In genomic region chr17:5225668-5226457, GRCh38 we compare ENCODE assay signal across 14 cellular contexts. TPM values are rescaled to one million over a fixed set of nuclear protein-coding genes. Genes with fewer than 3 reads are reported as not detected.
DNase-seq lines count a peak whose midpoint lies in the region; ATAC-seq and TF ChIP-seq lines count a peak whose summit lies in the region.
"Had no signal": no experiment of that assay in that cellular context is flagged by ENCODE, and none has a peak within 500 bp of the region (broad histone marks: within the 10 kb centered on the region; RNA-seq: fewer than 3 reads in every experiment).

No MANE protein-coding gene starts in this region.

- H3K27ac ChIP-seq in neuronal stem cell (replicated peaks; ENCODE audit: low read length): no peak overlapping the region
- H3K27ac ChIP-seq: RWPE1, thyroid gland had no signal

- H3K27me3 Mint-ChIP-seq in activated CD8-positive, alpha-beta T cell treated with anti-CD3 and anti-CD28 coated beads for 36 hours: no peaks in the 10 kb centered on the region
- no peaks in the 10 kb centered on the region for H3K27me3 Mint-ChIP-seq in stimulated activated memory B cell treated with anti-CD40 and anti-IgM and Interleukin-4, amounts not matched to agents 10 μg/mL and 1 μg/mL and 100 μg/mL, for 72 hours

- no peak overlapping the region for H2BK15ac ChIP-seq in neuronal stem cell (ENCODE audit: low read length)

- H3K27ac Mint-ChIP-seq in activated CD8-positive, alpha-beta T cell treated with anti-CD3 and anti-CD28 coated beads for 36 hours: peak overlapping the region; percentile 95
- H3K27ac Mint-ChIP-seq in stimulated activated memory B cell treated with anti-CD40 and anti-IgM and Interleukin-4, amounts not matched to agents 10 μg/mL and 1 μg/mL and 100 μg/mL, for 72 hours: peak overlapping the region; percentile 99

- intact Hi-C loops in activated CD8-positive, alpha-beta T cell treated with anti-CD3 and anti-CD28 coated beads for 36 hours (cut with micrococcal nuclease): no loop called here

- H3K4me2 ChIP-seq in neuronal stem cell (ENCODE audit: insufficient read depth, low read length, poor library complexity, severe bottlenecking): no peak overlapping the region

- H3K4me3 ChIP-seq in neuronal stem cell (ENCODE audit: low read length in 2 of 2): no peak overlapping the region
- H3K4me3 ChIP-seq: thyroid gland had no signal

- H2BK120ac ChIP-seq in neuronal stem cell (ENCODE audit: low read depth, low read length): no peak overlapping the region

- no peaks in the 10 kb centered on the region for H3K9me3 Mint-ChIP-seq in activated CD8-positive, alpha-beta T cell treated with anti-CD3 and anti-CD28 coated beads for 36 hours
- H3K9me3 Mint-ChIP-seq in stimulated activated memory B cell treated with anti-CD40 and anti-IgM and Interleukin-4, amounts not matched to agents 10 μg/mL and 1 μg/mL and 100 μg/mL, for 72 hours: no peaks in the 10 kb centered on the region

- no peak overlapping the region for H3K4ac ChIP-seq in neuronal stem cell (ENCODE audit: low read length)

- no peak overlapping the region for H2BK12ac ChIP-seq in neuronal stem cell (ENCODE audit: low read length)

- H2AK5ac ChIP-seq in neuronal stem cell (ENCODE audit: low read depth, low read length): no peak overlapping the region

- H3K4me1 Mint-ChIP-seq in activated CD8-positive, alpha-beta T cell treated with anti-CD3 and anti-CD28 coated beads for 36 hours (ENCODE audit: low read depth): peaks cover 44% of the 10 kb centered on the region
- H3K4me1 Mint-ChIP-seq in stimulated activated memory B cell treated with anti-CD40 and anti-IgM and Interleukin-4, amounts not matched to agents 10 μg/mL and 1 μg/mL and 100 μg/mL, for 72 hours: peaks cover 98% of the 10 kb centered on the region

- H3K79me1 ChIP-seq in neuronal stem cell (ENCODE audit: low read depth, low read length): no peaks in the 10 kb centered on the region

- H4K91ac ChIP-seq in neuronal stem cell (ENCODE audit: low read depth, low read length, poor library complexity): no peak overlapping the region

- H3K9me3 ChIP-seq in neuronal stem cell (replicated peaks in 1 of 2; ENCODE audit: control insufficient read depth in 2 of 2, insufficient read depth in 1 of 2, low read depth in 1 of 2, low read length in 2 of 2): no peaks in the 10 kb centered on the region
- H3K9me3 ChIP-seq: thyroid gland had no signal

- no peak overlapping the region for H4K8ac ChIP-seq in neuronal stem cell (ENCODE audit: low read depth, low read length)

- no peak overlapping the region for H2BK5ac ChIP-seq in neuronal stem cell (ENCODE audit: low read length)

- no peak overlapping the region for H3K18ac ChIP-seq in neuronal stem cell (ENCODE audit: low read length)

- H3K23ac ChIP-seq in neuronal stem cell (ENCODE audit: low read depth, low read length, poor library complexity): no peak overlapping the region

- POLR2A ChIA-PET in activated CD8-positive, alpha-beta T cell treated with anti-CD3 and anti-CD28 coated beads for 36 hours (lab: Charles Lee): interaction anchor here (0.6 to 2.4 kb wide), 2 partner anchors 11 to 31 kb away, joined by 4 to 8 read pairs; no protein-coding TSS in a partner anchor

- H3K9ac ChIP-seq in neuronal stem cell (ENCODE audit: low read depth, low read length, poor library complexity): no peak overlapping the region

- H3K36me3 Mint-ChIP-seq in activated CD8-positive, alpha-beta T cell treated with anti-CD3 and anti-CD28 coated beads for 36 hours (ENCODE audit: low read depth): peaks cover 17% of the 10 kb centered on the region
- peaks cover 73% of the 10 kb centered on the region for H3K36me3 Mint-ChIP-seq in stimulated activated memory B cell treated with anti-CD40 and anti-IgM and Interleukin-4, amounts not matched to agents 10 μg/mL and 1 μg/mL and 100 μg/mL, for 72 hours

- TF ChIP-seq CTCF in activated CD8-positive, alpha-beta T cell treated with anti-CD3 and anti-CD28 coated beads for 36 hours (IDR thresholded peaks at IDR 0.05): no peak

- peak; percentile 40 for ATAC-seq in HG03097 (IDR thresholded peaks at IDR 0.05; ENCODE audit: low FRiP score, unreplicated experiment)
- no peak for ATAC-seq in activated CD8-positive, alpha-beta T cell treated with anti-CD3 and anti-CD28 coated beads for 36 hours
- peak; percentile 74 for ATAC-seq in stimulated activated memory B cell treated with anti-CD40 and anti-IgM and Interleukin-4, amounts not matched to agents 10 μg/mL and 1 μg/mL and 100 μg/mL, for 72 hours
- no peak for ATAC-seq in HG03439 (IDR thresholded peaks at IDR 0.05; ENCODE audit: unreplicated experiment)

- no peak overlapping the region for H2AFZ ChIP-seq in neuronal stem cell (ENCODE audit: low read length)

- no peaks in the 10 kb centered on the region for H3K4me1 ChIP-seq in neuronal stem cell (ENCODE audit: control insufficient read depth in 2 of 2, insufficient read depth in 1 of 2, low read depth in 1 of 2, low read length in 2 of 2)
- H3K4me1 ChIP-seq: thyroid gland had no signal

- no peak overlapping the region for H3K4me3 Mint-ChIP-seq in activated CD8-positive, alpha-beta T cell treated with anti-CD3 and anti-CD28 coated beads for 36 hours
- peak overlapping the region; percentile 82 for H3K4me3 Mint-ChIP-seq in stimulated activated memory B cell treated with anti-CD40 and anti-IgM and Interleukin-4, amounts not matched to agents 10 μg/mL and 1 μg/mL and 100 μg/mL, for 72 hours

- H3K36me3 ChIP-seq in neuronal stem cell (replicated peaks in 1 of 2; ENCODE audit: control insufficient read depth in 2 of 2, insufficient read depth in 2 of 2, low read length in 2 of 2): peaks cover 6 to 8% of the 10 kb centered on the region in 2 donors
- H3K36me3 ChIP-seq: thyroid gland had no signal

- DNase-seq in SIG-M5 treated with dmso at 0.1 percent for 504 hours (lab: John Stamatoyannopoulos, UW; ENCODE audit: unreplicated experiment) (peak; percentile 39), SIG-M5 (lab: John Stamatoyannopoulos, UW) (no peak), NCI-H2227 (lab: John Stamatoyannopoulos, UW; ENCODE audit: unreplicated experiment) (no peak), neuronal stem cell (ENCODE audit: low spot score) (no peak)
- DNase-seq in activated CD8-positive, alpha-beta T cell treated with anti-CD3 and anti-CD28 coated beads for 36 hours: peak; percentile 20
- DNase-seq: activated naive CD4-positive, alpha-beta T cell; NCI-H187; thyroid gland had no signal

- CTCF ChIA-PET in activated CD8-positive, alpha-beta T cell treated with anti-CD3 and anti-CD28 coated beads for 36 hours (lab: Charles Lee): interaction anchor here (0.9 to 2.9 kb wide), 3 partner anchors 11 to 12 kb away, joined by 4 to 10 read pairs (median 8); no protein-coding TSS in a partner anchor

- no peak overlapping the region for H3K14ac ChIP-seq in neuronal stem cell (ENCODE audit: low read length)

- WGBS in neuronal stem cell (ENCODE audit: extremely low coverage in 2 of 2, insufficient read length in 2 of 2, insufficient replicate concordance in 1 of 2), 2 donors: no CpG with 5 or more reads among the region's 17 CpGs

- no peaks in the 10 kb centered on the region for H3K27me3 ChIP-seq in neuronal stem cell (ENCODE audit: control insufficient read depth in 3 of 3, insufficient read depth in 3 of 3, low read depth in 1 of 3, low read length in 3 of 3)
- H3K27me3 ChIP-seq: thyroid gland had no signal

RNA-seq across cellular contexts. Expression of gene SCIMP, which starts 8.8 kb away (rescaled TPM):
- total RNA-seq in activated CD8-positive, alpha-beta T cell treated with anti-CD3 and anti-CD28 coated beads for 36 hours: under 1 TPM; 0.13 to 0.54 TPM
- not detected for polyA plus RNA-seq in neuronal stem cell (2013, experiment 1 of 2)
- polyA plus RNA-seq in neuronal stem cell (2013, experiment 2 of 2): not detected
- total RNA-seq: Daoy, dermis microvascular lymphatic vessel endothelial cell had no signal

RNA-seq across cellular contexts. Expression of gene ZNF594, which starts 34.2 kb away (rescaled TPM):
- total RNA-seq in activated CD8-positive, alpha-beta T cell treated with anti-CD3 and anti-CD28 coated beads for 36 hours: 1 to 10 TPM; 7.7 to 8.7 TPM
- 5.1 TPM for polyA plus RNA-seq in neuronal stem cell (2013, experiment 1 of 2)
- 5.8 TPM for polyA plus RNA-seq in neuronal stem cell (2013, experiment 2 of 2)

RNA-seq across cellular contexts. Expression of gene RABEP1, which starts 56.2 kb away (rescaled TPM):
- total RNA-seq in activated CD8-positive, alpha-beta T cell treated with anti-CD3 and anti-CD28 coated beads for 36 hours: 10 to 100 TPM; 58.7 to 60.6 TPM
- 38.8 TPM for polyA plus RNA-seq in neuronal stem cell (2013, experiment 1 of 2)
- polyA plus RNA-seq in neuronal stem cell (2013, experiment 2 of 2): 37.9 TPM

Comparison
In these comparisons a context has a peak if more than half of its experiments do, and no peak if none do; other contexts are left out.
1. DNase-seq: peak in SIG-M5 treated with dmso at 0.1 percent for 504 hours (single experiment) and activated CD8-positive, alpha-beta T cell treated with anti-CD3 and anti-CD28 coated beads for 36 hours (single experiment); none in SIG-M5 (single experiment), NCI-H2227 (single experiment) and neuronal stem cell (single experiment).
2. ATAC-seq: peak in HG03097 (single experiment) and stimulated activated memory B cell treated with anti-CD40 and anti-IgM and Interleukin-4, amounts not matched to agents 10 μg/mL and 1 μg/mL and 100 μg/mL, for 72 hours (single experiment); none in activated CD8-positive, alpha-beta T cell treated with anti-CD3 and anti-CD28 coated beads for 36 hours (single experiment) and HG03439 (single experiment).